ENCODE assay signal across 13 cellular contexts in the genomic region with DNA sequence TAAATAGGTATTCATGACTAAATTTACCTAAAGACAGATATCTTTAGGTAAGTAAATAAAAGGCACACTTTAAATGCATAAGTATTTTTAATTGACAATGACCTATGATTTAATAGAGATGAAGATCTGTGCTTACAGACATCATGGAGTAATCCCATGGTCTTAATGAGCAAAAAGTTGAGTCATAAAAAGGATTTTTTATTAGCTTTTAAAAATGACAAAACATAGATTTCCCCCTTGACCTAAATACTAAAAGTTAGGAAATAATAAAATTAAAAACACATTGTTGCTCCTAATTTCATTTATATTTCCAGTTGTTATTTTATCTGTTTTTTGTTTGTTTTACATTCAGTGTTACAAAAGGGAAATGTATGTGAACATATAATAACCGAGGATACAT.
"Had no signal": no experiment of that assay in that cellular context is flagged by ENCODE, and none has a peak within 500 bp of the region (broad histone marks: within the 10 kb centered on the region; RNA-seq: fewer than 3 reads in every experiment).

No MANE protein-coding gene starts in this region.

- FAIRE-seq: small intestine had no signal

- H3K4me2 ChIP-seq: hepatocyte had no signal

- H3K27ac Mint-ChIP-seq: endodermal cell; naive thymus-derived CD4-positive, alpha-beta T cell had no signal

- ATAC-seq: foreskin keratinocyte; naive thymus-derived CD4-positive, alpha-beta T cell had no signal

- H3K4me3 ChIP-seq: coronary artery, hepatocyte, right atrium auricular region had no signal

- H3K27me3 ChIP-seq: foreskin keratinocyte, hepatocyte, right atrium auricular region had no signal

- H3K36me3 ChIP-seq: right atrium auricular region had no signal

- DNase-seq: effector CD4-positive, alpha-beta T cell; endodermal cell; foreskin keratinocyte; head of caudate nucleus; kidney glomerular epithelial cell; naive thymus-derived CD4-positive, alpha-beta T cell; small intestine; stimulated activated CD4-positive, alpha-beta T cell treated with anti-CD3 and anti-CD28 coated beads, Interleukin-2, amount 100 ng/mL, for 48 hours; stimulated activated naive CD4-positive, alpha-beta T cell treated with Interleukin-2 at 50 U/mL for 16 hours; trophoblast cell had no signal

- H3K9me3 ChIP-seq: right atrium auricular region had no signal

- H2AFZ ChIP-seq: hepatocyte had no signal

- H3K9me3 Mint-ChIP-seq: endodermal cell had no signal

- H3K36me3 Mint-ChIP-seq: naive thymus-derived CD4-positive, alpha-beta T cell had no signal

- H3K4me1 ChIP-seq: foreskin keratinocyte, right atrium auricular region had no signal

- H3K79me2 ChIP-seq: hepatocyte had no signal

- H3K27ac ChIP-seq: coronary artery, foreskin keratinocyte, hepatocyte, right atrium auricular region had no signal
